ENCODE assay signal across 23 cellular contexts in the genomic region with DNA sequence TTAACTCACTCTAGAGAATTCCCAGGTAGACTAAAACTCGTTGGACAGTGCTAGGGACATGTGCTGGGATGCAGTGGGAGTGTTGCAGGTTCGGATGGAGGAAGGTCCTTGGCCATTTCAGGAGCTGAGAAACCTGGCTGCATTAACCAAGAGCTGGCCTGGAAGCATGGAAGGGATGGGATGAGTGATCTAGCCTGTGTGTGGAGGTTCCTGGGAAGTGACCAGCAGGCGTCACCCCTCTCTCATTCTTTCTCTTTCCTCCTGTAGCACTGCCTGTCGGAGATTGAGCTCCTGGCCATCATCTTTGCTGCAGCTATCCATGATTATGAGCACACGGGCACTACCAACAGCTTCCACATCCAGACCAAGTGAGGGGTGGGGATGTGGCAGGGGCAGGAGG. TPM values are rescaled to one million over a fixed set of nuclear protein-coding genes. Genes with fewer than 3 reads are reported as not detected.
DNase-seq lines count a peak whose midpoint lies in the region; ATAC-seq, FAIRE-seq and TF ChIP-seq lines count a peak whose summit lies in the region.
"Had no signal": no experiment of that assay in that cellular context is flagged by ENCODE, and none has a peak within 500 bp of the region (broad histone marks: within the 10 kb centered on the region; RNA-seq: fewer than 3 reads in every experiment).

No MANE protein-coding gene starts in this region.

- WGBS in HepG2 (ENCODE audit: low lambda C conversion rate): 4% methylated on average over 3 of the region's 5 CpGs
- WGBS in right lobe of liver (ENCODE audit: insufficient coverage, low coverage, low lambda C conversion rate, missing lambda C conversion rate): 7% methylated on average over 3 of the region's 5 CpGs

- no peak for DNase-seq in HepG2 (ENCODE audit: low spot score)
- DNase-seq in right lobe of liver: no peak
- DNase-seq in WTC11 (ENCODE audit: low spot score): peak; percentile 36
- DNase-seq in iPS DF 19.7 (ENCODE audit: low read depth, low spot score): peak; percentile 57
- no peak for DNase-seq in putamen (ENCODE audit: low spot score)
- no peak for DNase-seq in omental fat pad (ENCODE audit: low spot score)
- no peak for DNase-seq in posterior vena cava (ENCODE audit: low spot score)
- no peak for DNase-seq in NCI-H146 (lab: John Stamatoyannopoulos, UW)
- DNase-seq: CD8-positive, alpha-beta memory T cell; DMS79; HCEC 1CT; KG1; NCI-H1092; NCI-H1694; NCI-H524; Peyer's patch; Right ventricle myocardium superior had no signal

- in situ Hi-C loops in HepG2 (cut with HindIII; ENCODE audit: extremely low pct_ligation_motif_present, low pct_unique_long_range_greater_than_20kb): no loop called here

- intact Hi-C loops in HepG2 (cut with micrococcal nuclease; ENCODE audit: unreplicated experiment) (no loop called here), right lobe of liver (cut with DNase I) (no loop called here), posterior vena cava (cut with DNase I) (no loop called here)

- no peak overlapping the region for H3K27ac Mint-ChIP-seq in WTC11
- H3K27ac Mint-ChIP-seq: CD8-positive, alpha-beta memory T cell had no signal

- H3K4me3 ChIP-seq in HepG2 (replicated peaks in 1 of 3; ENCODE audit: insufficient read depth in 1 of 3, low read depth in 2 of 3, low read length in 3 of 3) (no peak overlapping the region), right lobe of liver (no peak overlapping the region)
- H3K4me3 ChIP-seq: BLaER1 treated with 17β-estradiol and CSF1 and Interleukin-3, amounts not matched to agents 10 nM and 100 nM; GM12878; Peyer's patch had no signal

- H3K36me3 ChIP-seq in HepG2 (replicated peaks in 1 of 2; ENCODE audit: control insufficient read depth in 1 of 2, insufficient read depth in 2 of 2, low read length in 2 of 2): no peaks in the 10 kb centered on the region
- H3K36me3 ChIP-seq in right lobe of liver: no peaks in the 10 kb centered on the region
- H3K36me3 ChIP-seq: Peyer's patch had no signal

- POLR2A ChIA-PET in HepG2 (lab: Yijun Ruan, JAX): no interaction called here
- POLR2A ChIA-PET in WTC11 (lab: Charles Lee): interaction anchor here (1.4 kb wide), 1 partner anchor 46 kb away, joined by 3 read pairs; no protein-coding TSS in a partner anchor

- no peak for TF ChIP-seq EP300 in HepG2 (IDR thresholded peaks at IDR 0.05; ENCODE audit: low read depth in 2 of 2, low read length in 2 of 2)
- no peak for TF ChIP-seq EP300 in HepG2 (CRISPR knock-in tag; IDR thresholded peaks at IDR 0.05; ENCODE audit: borderline replicate concordance)

- peak; percentile 50; the same call in 2 of the 3 replicates for ATAC-seq in HepG2
- ATAC-seq in right lobe of liver: no peak
- ATAC-seq in WTC11: peak; percentile 78
- no peak for ATAC-seq in omental fat pad (ENCODE audit: low FRiP score)
- ATAC-seq: GM12878 had no signal

- H3K4me2 ChIP-seq in HepG2 (ENCODE audit: low read depth, low read length): no peak overlapping the region
- H3K4me2 ChIP-seq: BLaER1 treated with 17β-estradiol and CSF1 and Interleukin-3, amounts not matched to agents 10 nM and 100 nM had no signal

- FAIRE-seq in HepG2 (lab: Jason Lieb, UNC): no peak
- FAIRE-seq: D721Med, G401.6, GM12878 had no signal

- no TSS peak for BruUV-seq in HepG2 (replicated peaks; lab: Mats Ljungman, UMichigan)

- no peak overlapping the region for H2AFZ ChIP-seq in HepG2 (ENCODE audit: low read length)

- H3K9me3 Mint-ChIP-seq in WTC11: no peaks in the 10 kb centered on the region
- H3K9me3 Mint-ChIP-seq: CD8-positive, alpha-beta memory T cell had no signal

- TF ChIP-seq POLR2A in HepG2 (IDR thresholded peaks at IDR 0.05; ENCODE audit: insufficient read depth in 1 of 2, low read depth in 2 of 2, low read length in 2 of 2) (no peak), right lobe of liver (IDR thresholded peaks at IDR 0.05) (no peak)

- no peaks in the 10 kb centered on the region for H4K20me1 ChIP-seq in HepG2 (ENCODE audit: insufficient read depth, low read length)

- H3K79me2 ChIP-seq in HepG2 (ENCODE audit: insufficient read depth, low read length): no peaks in the 10 kb centered on the region

- CTCF ChIA-PET in HepG2 (lab: Yijun Ruan, JAX; ENCODE audit: low intra/inter-chr PET ratio, low total read pairs): no interaction called here
- CTCF ChIA-PET in WTC11 (lab: Charles Lee): interaction anchor here (0.5 to 4.7 kb wide), 41 partner anchors 9 to 384 kb away, joined by 3 to 134 read pairs (median 4); partner anchors contain the start of genes PDE1B and PPP1R1A

- H3K27ac ChIP-seq in HepG2 (ENCODE audit: extremely low read length, insufficient read depth, low read length) (no peak overlapping the region), right lobe of liver (no peak overlapping the region)
- H3K27ac ChIP-seq: BLaER1 treated with 17β-estradiol and CSF1 and Interleukin-3, amounts not matched to agents 10 nM and 100 nM; Peyer's patch had no signal

- H3K27me3 ChIP-seq in HepG2 (ENCODE audit: control insufficient read depth in 1 of 2, insufficient read depth in 2 of 2, low read length in 2 of 2) (peaks cover 0 to 56% of the 10 kb centered on the region in 2 experiments; a peak in 2 of 5 replicates), right lobe of liver (no peaks in the 10 kb centered on the region)
- H3K27me3 ChIP-seq: BLaER1 treated with 17β-estradiol and CSF1 and Interleukin-3, amounts not matched to agents 10 nM and 100 nM; Peyer's patch had no signal

- peaks cover 23% of the 10 kb centered on the region for H3K4me1 Mint-ChIP-seq in WTC11
- H3K4me1 Mint-ChIP-seq: CD8-positive, alpha-beta memory T cell had no signal

- TF ChIP-seq CTCF in HepG2 (CRISPR knock-in tag; IDR thresholded peaks at IDR 0.05) (0 out of 2 replicates have a peak, but pooled peaks have one; percentile 8), right lobe of liver (IDR thresholded peaks at IDR 0.05) (no peak), WTC11 (IDR thresholded peaks at IDR 0.05) (no peak), omental fat pad (IDR thresholded peaks at IDR 0.05) (no peak)

- H3K9me3 ChIP-seq in HepG2 (ENCODE audit: low read length) (no peaks in the 10 kb centered on the region), right lobe of liver (no peaks in the 10 kb centered on the region)
- H3K9me3 ChIP-seq: BLaER1 treated with 17β-estradiol and CSF1 and Interleukin-3, amounts not matched to agents 10 nM and 100 nM; Peyer's patch had no signal

- H3K36me3 Mint-ChIP-seq in WTC11: no peaks in the 10 kb centered on the region

- H3K4me1 ChIP-seq in HepG2 (ENCODE audit: insufficient read depth, low read length): no peaks in the 10 kb centered on the region
- no peaks in the 10 kb centered on the region for H3K4me1 ChIP-seq in right lobe of liver
- H3K4me1 ChIP-seq: Peyer's patch had no signal

- no peak overlapping the region for H3K9ac ChIP-seq in HepG2 (ENCODE audit: insufficient read depth, low read depth, low read length)
- H3K9ac ChIP-seq: BLaER1 treated with 17β-estradiol and CSF1 and Interleukin-3, amounts not matched to agents 10 nM and 100 nM had no signal

- peaks cover 64% of the 10 kb centered on the region for H3K27me3 Mint-ChIP-seq in WTC11 (ENCODE audit: low read depth)
- H3K27me3 Mint-ChIP-seq: CD8-positive, alpha-beta memory T cell had no signal

- no peak for TF ChIP-seq RAD21 in HepG2 (CRISPR knock-in tag; IDR thresholded peaks at IDR 0.05)

- no peak overlapping the region for H3K4me3 Mint-ChIP-seq in WTC11
- H3K4me3 Mint-ChIP-seq: CD8-positive, alpha-beta memory T cell had no signal

RNA-seq across cellular contexts. Expression of gene PPP1R1A, which starts 15.6 kb away (rescaled TPM):
- total RNA-seq in HepG2 (2016; rRNA removed; fragmentation: Illumina TruSeq; extraction: Trizol) (0.20 TPM in 1 of 2 replicates, not detected in the other), right lobe of liver (100 to 1,000 TPM in 2 of 6 experiments, 10 to 100 TPM in 4; 15.6 to 153 (median 54.5) TPM), WTC11 (2021) (12.4 to 15.5 TPM (median 13.1 TPM) in 3 replicates), omental fat pad (100 to 1,000 TPM; 115 to 168 (median 145) TPM), posterior vena cava (1 to 10 TPM; 3.7 to 7.4 TPM)
- total RNA-seq in HepG2 (2016; cell fraction: cytosol; rRNA removed; fragmentation: Illumina TruSeq; extraction: Trizol; ENCODE audit: low read depth): 2.0 and 3.3 TPM in 2 replicates
- 0.32 TPM in 1 of 2 replicates, not detected in the other for total RNA-seq in HepG2 (2016; cell fraction: insoluble cytoplasmic fraction; rRNA removed; fragmentation: Illumina TruSeq; extraction: Trizol)
- 2.0 TPM in 2 replicates for total RNA-seq in HepG2 (2016; cell fraction: membrane; rRNA removed; fragmentation: Illumina TruSeq; extraction: Trizol)
- total RNA-seq in HepG2 (2016; cell fraction: nucleus; rRNA removed; fragmentation: Illumina TruSeq; extraction: Trizol): not detected in 2 replicates
- polyA plus RNA-seq in HepG2 (2011; rRNA removed): not detected in 2 replicates
- polyA plus RNA-seq in HepG2 (2011; cell fraction: cytosol; rRNA removed): not detected in 2 replicates
- polyA plus RNA-seq in HepG2 (2011; cell fraction: nucleus; rRNA removed): not detected in 2 replicates
- not detected in 2 replicates for polyA plus RNA-seq in HepG2 (2012)
- polyA plus RNA-seq in HepG2 (2016; cell fraction: cytosol; fragmentation: Illumina TruSeq; extraction: Trizol; ENCODE audit: low read depth): 6.8 and 7.3 TPM in 2 replicates
- 0.42 and 0.51 TPM in 2 replicates for polyA plus RNA-seq in HepG2 (2016; cell fraction: insoluble cytoplasmic fraction; fragmentation: Illumina TruSeq; extraction: Trizol; ENCODE audit: low read depth)
- 3.8 and 4.0 TPM in 2 replicates for polyA plus RNA-seq in HepG2 (2016; cell fraction: membrane; fragmentation: Illumina TruSeq; extraction: Trizol; ENCODE audit: low read depth)
- polyA plus RNA-seq in HepG2 (2016; cell fraction: nucleus; fragmentation: Illumina TruSeq; extraction: Trizol; ENCODE audit: insufficient read depth, low read depth): 0.74 TPM in 1 of 2 replicates, not detected in the other
- polyA minus RNA-seq in HepG2 (2011; rRNA and poly(A)+ RNA removed; ENCODE audit: low replicate concordance): not detected in 2 replicates
- not detected in 2 replicates for polyA minus RNA-seq in HepG2 (2011; cell fraction: cytosol; rRNA and poly(A)+ RNA removed)
- polyA minus RNA-seq in HepG2 (2011; cell fraction: nucleus; rRNA and poly(A)+ RNA removed): not detected in 2 replicates
- total RNA-seq: A172; CD8-positive, alpha-beta memory T cell; GM12878; MCF 10A had no signal
- polyA plus RNA-seq: CD8-positive, alpha-beta memory T cell had no signal

RNA-seq across cellular contexts. Expression of gene PDE1B, which starts 23.5 kb away (rescaled TPM):
- total RNA-seq in HepG2 (2016; rRNA removed; fragmentation: Illumina TruSeq; extraction: Trizol) (not detected in 2 replicates), right lobe of liver (1 to 10 TPM in 3 of 6 experiments, under 1 TPM in 3; 0.67 to 1.7 (median 1.0) TPM), WTC11 (2021) (0.41 to 1.9 TPM (median 0.64 TPM) in 3 replicates), omental fat pad (10 to 100 TPM; 29.9 to 85.6 (median 39.0) TPM), posterior vena cava (10 to 100 TPM in 1 of 2 donors, 1 to 10 TPM in 1; 9.6 to 25.1 TPM)
- total RNA-seq in HepG2 (2016; cell fraction: cytosol; rRNA removed; fragmentation: Illumina TruSeq; extraction: Trizol; ENCODE audit: low read depth): not detected in 2 replicates
- total RNA-seq in HepG2 (2016; cell fraction: insoluble cytoplasmic fraction; rRNA removed; fragmentation: Illumina TruSeq; extraction: Trizol): not detected in 2 replicates
- total RNA-seq in HepG2 (2016; cell fraction: membrane; rRNA removed; fragmentation: Illumina TruSeq; extraction: Trizol): not detected in 2 replicates
- not detected in 2 replicates for total RNA-seq in HepG2 (2016; cell fraction: nucleus; rRNA removed; fragmentation: Illumina TruSeq; extraction: Trizol)
- polyA plus RNA-seq in HepG2 (2011; rRNA removed): not detected in 2 replicates
- polyA plus RNA-seq in HepG2 (2011; cell fraction: cytosol; rRNA removed): not detected in 2 replicates
- not detected in 2 replicates for polyA plus RNA-seq in HepG2 (2011; cell fraction: nucleus; rRNA removed)
- polyA plus RNA-seq in HepG2 (2012): not detected in 2 replicates
- polyA plus RNA-seq in HepG2 (2016; cell fraction: cytosol; fragmentation: Illumina TruSeq; extraction: Trizol; ENCODE audit: low read depth): not detected in 2 replicates
- polyA plus RNA-seq in HepG2 (2016; cell fraction: insoluble cytoplasmic fraction; fragmentation: Illumina TruSeq; extraction: Trizol; ENCODE audit: low read depth): not detected in 2 replicates
- polyA plus RNA-seq in HepG2 (2016; cell fraction: membrane; fragmentation: Illumina TruSeq; extraction: Trizol; ENCODE audit: low read depth): not detected in 2 replicates
- not detected in 2 replicates for polyA plus RNA-seq in HepG2 (2016; cell fraction: nucleus; fragmentation: Illumina TruSeq; extraction: Trizol; ENCODE audit: insufficient read depth, low read depth)
- polyA minus RNA-seq in HepG2 (2011; rRNA and poly(A)+ RNA removed; ENCODE audit: low replicate concordance): not detected in 2 replicates
- polyA minus RNA-seq in HepG2 (2011; cell fraction: cytosol; rRNA and poly(A)+ RNA removed): not detected in 2 replicates
- polyA minus RNA-seq in HepG2 (2011; cell fraction: nucleus; rRNA and poly(A)+ RNA removed): not detected in 2 replicates
- total RNA-seq: MCF 10A had no signal

Comparison
In these comparisons a context has a peak if more than half of its experiments do, and no peak if none do; other contexts are left out.
1. ATAC-seq: peak in HepG2 (single experiment) and WTC11 (single experiment); none in right lobe of liver (0 of 4) and omental fat pad (single experiment).
2. DNase-seq: peak in WTC11 (single experiment) and iPS DF 19.7 (single experiment); none in HepG2 (single experiment), right lobe of liver (0 of 3), putamen (single experiment), omental fat pad (single experiment), posterior vena cava (single experiment) and NCI-H146 (single experiment).
3. Of the 50 proteins assayed by ChIP-seq in both HepG2 and WTC11: peak only in HepG2: CTCF; only in WTC11: none; in both: PRDM15; in neither: 48.